Comparison of ENCODE assay signal across 9 cellular contexts in genomic region chr16:10616744-10617640, GRCh38. TPM values are rescaled to one million over a fixed set of nuclear protein-coding genes. Genes with fewer than 3 reads are reported as not detected.
DNase-seq lines count a peak whose midpoint lies in the region; ATAC-seq and TF ChIP-seq lines count a peak whose summit lies in the region.
"Had no signal": no experiment of that assay in that cellular context is flagged by ENCODE, and none has a peak within 500 bp of the region (broad histone marks: within the 10 kb centered on the region; RNA-seq: fewer than 3 reads in every experiment).

No MANE protein-coding gene starts in this region.

- TF ChIP-seq POLR2A in upper lobe of left lung (IDR thresholded peaks at IDR 0.05), result peak in 1 of 4 donors; percentile 56

- peak overlapping the region; percentile 75 to 89 (median 87) for H3K27ac ChIP-seq in upper lobe of left lung
- H3K27ac ChIP-seq: 22Rv1 had no signal

- peak; percentile 14 for DNase-seq in NCI-H1092 treated with DMSO at 0.1 percent for 48 hours (lab: John Stamatoyannopoulos, UW)
- DNase-seq in NCI-H1092 (lab: John Stamatoyannopoulos, UW), result no peak
- peak; percentile 52 for DNase-seq in adipocyte (ENCODE audit: low read depth)
- DNase-seq in upper lobe of left lung, result peak; percentile 63 to 88
- no peak for DNase-seq in superior temporal gyrus (ENCODE audit: extremely low spot score)

- H3K36me3 ChIP-seq in adipocyte (ENCODE audit: control insufficient read depth, insufficient read depth, low read length, severe bottlenecking), result no peaks in the 10 kb centered on the region
- H3K36me3 ChIP-seq in upper lobe of left lung, result no peaks in the 10 kb centered on the region

- ATAC-seq in upper lobe of left lung (ENCODE audit: low FRiP score in 2 of 2) (peak; percentile 54 to 62), HG02798 (IDR thresholded peaks at IDR 0.05; ENCODE audit: poor library complexity, unreplicated experiment) (no peak), GM18870 (IDR thresholded peaks at IDR 0.05; ENCODE audit: unreplicated experiment) (no peak)

- H3K4me3 ChIP-seq in adipocyte (ENCODE audit: low read length) (no peak overlapping the region), iPS-18c (ENCODE audit: insufficient read depth, low read depth, low read length) (peak overlapping the region; percentile 26), upper lobe of left lung (peak overlapping the region in 1 of 4 donors; percentile 7)

- H3K4me1 ChIP-seq in adipocyte (ENCODE audit: control insufficient read depth, insufficient read depth, low read length) (peaks cover 28% of the 10 kb centered on the region), upper lobe of left lung (peaks cover 23 to 45% (median 33%) of the 10 kb centered on the region in 4 donors)

- no peak overlapping the region for H3K9ac ChIP-seq in adipocyte (ENCODE audit: low read length)

- H3K27me3 ChIP-seq in adipocyte (replicated peaks; ENCODE audit: control insufficient read depth, insufficient read depth, low read length), result peaks cover 11% of the 10 kb centered on the region
- no peaks in the 10 kb centered on the region for H3K27me3 ChIP-seq in upper lobe of left lung

- no peak for TF ChIP-seq EP300 in upper lobe of left lung (IDR thresholded peaks at IDR 0.05)

- peak in 2 of 6 experiments; percentile 21 to 47 for TF ChIP-seq CTCF in upper lobe of left lung (IDR thresholded peaks at IDR 0.05)

- H3K9me3 ChIP-seq in adipocyte (ENCODE audit: control insufficient read depth, low read length), result no peaks in the 10 kb centered on the region
- H3K9me3 ChIP-seq in iPS-18c (ENCODE audit: control insufficient read depth, insufficient read depth, low read length), result no peaks in the 10 kb centered on the region
- H3K9me3 ChIP-seq in upper lobe of left lung, result no peaks in the 10 kb centered on the region

- WGBS in upper lobe of left lung, 2 donors, result 45 to 52% methylated on average over 8 to 14 of the region's 15 CpGs

RNA-seq across cellular contexts. Expression of gene EMP2, which starts 36.6 kb away (rescaled TPM):
- total RNA-seq in upper lobe of left lung, result 1,000 to 10,000 TPM in 1 of 6 donors, 100 to 1,000 TPM in 5; 261 to 1,020 (median 640) TPM

Comparison
In these comparisons a context has a peak if more than half of its experiments do, and no peak if none do; other contexts are left out.
1. DNase-seq: peak in NCI-H1092 treated with DMSO at 0.1 percent for 48 hours (single experiment), adipocyte (single experiment) and upper lobe of left lung (2 of 2); none in NCI-H1092 (single experiment) and superior temporal gyrus (single experiment).
2. ATAC-seq: peak in upper lobe of left lung (2 of 2); none in HG02798 (single experiment) and GM18870 (single experiment).